ENCODE assay signal across 32 cellular contexts in genomic region chr22:41815716-41816115, GRCh38.
"Had no signal": no experiment of that assay in that cellular context is flagged by ENCODE, and none has a peak within 500 bp of the region (broad histone marks: within the 10 kb centered on the region; RNA-seq: fewer than 3 reads in every experiment).

No MANE protein-coding gene starts in this region.

- H3K9me3 ChIP-seq: Peyer's patch had no signal

- ATAC-seq: activated CD4-positive, alpha-beta T cell treated with anti-CD3 and anti-CD28 coated beads for 36 hours; activated CD4-positive, CD25-positive, alpha-beta regulatory T cell treated with anti-CD3 and anti-CD28 coated beads, Interleukin-2, amount 50 U/mL, for 24 hours; activated CD8-positive, alpha-beta T cell treated with anti-CD3 and anti-CD28 coated beads, Interleukin-2, amount 10 ng/mL, durations not matched to agents 7 days and 5 days; activated naive CD8-positive, alpha-beta T cell treated with anti-CD3 and anti-CD28 coated beads, Interleukin-2, amount 50 U/mL, for 24 hours; K562; PC-3; SK-N-SH treated with all-trans-retinoic acid at 6 μM for 48 hours; T-cell; WTC11 had no signal

- DNase-seq: activated CD4-positive, alpha-beta T cell treated with anti-CD3 and anti-CD28 coated beads for 36 hours; activated CD4-positive, alpha-beta T cell treated with anti-CD3 and anti-CD28 coated beads, Interleukin-2, amount 10 ng/mL, durations not matched to agents 7 days and 5 days; activated CD4-positive, alpha-beta T cell treated with anti-CD3 and anti-CD28 coated beads, Interleukin-2, amount 50 U/mL, for 48 hours; activated CD8-positive, alpha-beta T cell treated with anti-CD3 and anti-CD28 coated beads, Interleukin-2, amount 10 ng/mL, durations not matched to agents 7 days and 5 days; activated effector memory CD4-positive, alpha-beta T cell treated with Interleukin-2 at 50 U/mL for 16 hours; activated naive CD4-positive, alpha-beta T cell treated with anti-CD3 and anti-CD28 coated beads, Interleukin-2, amount 10 ng/mL, durations not matched to agents 7 days and 5 days; activated naive CD8-positive, alpha-beta T cell treated with anti-CD3 and anti-CD28 coated beads, Interleukin-2, amount 50 U/mL, for 24 hours; activated T-cell treated with anti-CD3 and anti-CD28 coated beads, Interleukin-2, amount 50 U/mL, for 48 hours; amniotic stem cell; aorta; brain microvascular endothelial cell; central memory CD4-positive, alpha-beta T cell; NCI-H1092 treated with DMSO at 0.1 percent for 48 hours; NCI-H1417; NCI-H187 treated with DMSO at 0.1 percent for 48 hours; NCI-H2081; NCI-H226; NCI-H446 treated with DMSO at 0.1 percent for 48 hours; NCI-H69; NK-92 treated with Interleukin-12 subunit alpha and Interleukin-12 subunit beta, amount 100 ng/mL, for 24 hours; PC-3; Peyer's patch; RPMI8226; SHP77 treated with DMSO at 0.1 percent for 48 hours; T-cell; T-helper 2 cell; T-helper 9 cell had no signal

- H3K4me3 Mint-ChIP-seq: activated CD4-positive, alpha-beta T cell treated with anti-CD3 and anti-CD28 coated beads for 36 hours; activated CD4-positive, alpha-beta T cell treated with anti-CD3 and anti-CD28 coated beads, Interleukin-2, amount 10 ng/mL, durations not matched to agents 7 days and 5 days; activated CD8-positive, alpha-beta T cell treated with anti-CD3 and anti-CD28 coated beads, Interleukin-2, amount 10 ng/mL, durations not matched to agents 7 days and 5 days; activated naive CD4-positive, alpha-beta T cell treated with anti-CD3 and anti-CD28 coated beads, Interleukin-2, amount 10 ng/mL, durations not matched to agents 7 days and 5 days; activated naive CD8-positive, alpha-beta T cell; activated naive CD8-positive, alpha-beta T cell treated with anti-CD3 and anti-CD28 coated beads, Interleukin-2, amount 50 U/mL, for 24 hours; T-cell; WTC11 had no signal

- H3K4me1 Mint-ChIP-seq: activated CD4-positive, alpha-beta T cell treated with anti-CD3 and anti-CD28 coated beads for 36 hours; activated naive CD4-positive, alpha-beta T cell treated with anti-CD3 and anti-CD28 coated beads, Interleukin-2, amount 10 ng/mL, durations not matched to agents 7 days and 5 days; T-cell; WTC11 had no signal

- H3K4me3 ChIP-seq: K562, Peyer's patch had no signal

- H3K9me3 Mint-ChIP-seq: activated CD4-positive, alpha-beta T cell treated with anti-CD3 and anti-CD28 coated beads, Interleukin-2, amount 10 ng/mL, durations not matched to agents 7 days and 5 days; activated naive CD4-positive, alpha-beta T cell treated with anti-CD3 and anti-CD28 coated beads, Interleukin-2, amount 10 ng/mL, durations not matched to agents 7 days and 5 days; activated naive CD8-positive, alpha-beta T cell treated with anti-CD3 and anti-CD28 coated beads, Interleukin-2, amount 50 U/mL, for 24 hours; T-cell; WTC11 had no signal

- H3K27ac ChIP-seq: brain microvascular endothelial cell, Peyer's patch had no signal

- H3K27me3 ChIP-seq: brain microvascular endothelial cell, Peyer's patch had no signal

- H3K4me1 ChIP-seq: Peyer's patch had no signal

- H3K27ac Mint-ChIP-seq: activated CD4-positive, alpha-beta T cell treated with anti-CD3 and anti-CD28 coated beads for 36 hours; activated CD4-positive, alpha-beta T cell treated with anti-CD3 and anti-CD28 coated beads, Interleukin-2, amount 10 ng/mL, durations not matched to agents 7 days and 5 days; activated CD8-positive, alpha-beta T cell treated with anti-CD3 and anti-CD28 coated beads, Interleukin-2, amount 10 ng/mL, durations not matched to agents 7 days and 5 days; activated naive CD4-positive, alpha-beta T cell treated with anti-CD3 and anti-CD28 coated beads, Interleukin-2, amount 10 ng/mL, durations not matched to agents 7 days and 5 days; activated naive CD8-positive, alpha-beta T cell; activated naive CD8-positive, alpha-beta T cell treated with anti-CD3 and anti-CD28 coated beads, Interleukin-2, amount 50 U/mL, for 24 hours; WTC11 had no signal

- H3K27me3 Mint-ChIP-seq: activated CD4-positive, alpha-beta T cell treated with anti-CD3 and anti-CD28 coated beads for 36 hours; activated CD4-positive, alpha-beta T cell treated with anti-CD3 and anti-CD28 coated beads, Interleukin-2, amount 10 ng/mL, durations not matched to agents 7 days and 5 days; activated naive CD4-positive, alpha-beta T cell treated with anti-CD3 and anti-CD28 coated beads, Interleukin-2, amount 10 ng/mL, durations not matched to agents 7 days and 5 days; activated naive CD8-positive, alpha-beta T cell; activated naive CD8-positive, alpha-beta T cell treated with anti-CD3 and anti-CD28 coated beads, Interleukin-2, amount 50 U/mL, for 24 hours; T-cell had no signal
